ENCODE assay signal across 13 cellular contexts in genomic region chr3:69033470-69033869, GRCh38. TPM values are rescaled to one million over a fixed set of nuclear protein-coding genes. Genes with fewer than 3 reads are reported as not detected.
DNase-seq lines count a peak whose midpoint lies in the region; ATAC-seq and TF ChIP-seq lines count a peak whose summit lies in the region.
"Had no signal": no experiment of that assay in that cellular context is flagged by ENCODE, and none has a peak within 500 bp of the region (broad histone marks: within the 10 kb centered on the region; RNA-seq: fewer than 3 reads in every experiment).

No MANE protein-coding gene starts in this region.

- no peak overlapping the region for H3K14ac ChIP-seq in IMR-90 (replicated peaks; ENCODE audit: low read depth, low read length)

- TF ChIP-seq CTCF in CD14-positive monocyte (IDR thresholded peaks at IDR 0.05) (no peak), IMR-90 (conservative IDR thresholded peaks at IDR 0.05; ENCODE audit: low read depth, low read length) (no peak), fibroblast of villous mesenchyme (IDR thresholded peaks at IDR 0.05; ENCODE audit: insufficient read depth, low read depth, low read length) (no peak)

- BruUV-seq in IMR-90 (replicated peaks; lab: Mats Ljungman, UMichigan): no TSS peak

- peak overlapping the region; percentile 81 to 96 (median 93) for H3K27ac Mint-ChIP-seq in CD14-positive monocyte
- peak overlapping the region; percentile 34 for H3K27ac Mint-ChIP-seq in activated T-helper 1 cell treated with anti-CD3 and anti-CD28 coated beads, Interleukin-12 subunit alpha, Interleukin-12 subunit beta, Interleukin-2, Interleukin-4 antibody, amounts not matched to agents 30 ng/mL and 10 ng/mL and 1 ng/mL, durations not matched to agents 14 hours and 24 hours and 36 hours

- H3K23ac ChIP-seq in IMR-90 (ENCODE audit: low read depth, low read length): no peak overlapping the region

- H4K20me1 ChIP-seq in IMR-90 (ENCODE audit: insufficient read depth, low read length): no peaks in the 10 kb centered on the region; the same call in 1 of the 2 replicates

- H3K4me1 ChIP-seq in IMR-90 (ENCODE audit: control insufficient read depth, insufficient read depth, low read length): no peaks in the 10 kb centered on the region

- H3K4me3 ChIP-seq in IMR-90 (ENCODE audit: insufficient read depth, low read depth, low read length): no peak overlapping the region
- no peak overlapping the region for H3K4me3 ChIP-seq in fibroblast of villous mesenchyme (ENCODE audit: low read depth, low read length)
- H3K4me3 ChIP-seq: BLaER1 treated with 17β-estradiol and CSF1 and Interleukin-3, amounts not matched to agents 10 nM and 100 nM had no signal

- CTCF ChIA-PET in IMR-90 (lab: Yijun Ruan, JAX) (no interaction called here), HEK293T (lab: Yijun Ruan, JAX) (no interaction called here)

- H3K36me3 Mint-ChIP-seq in CD14-positive monocyte: peaks cover 62 to 78% of the 10 kb centered on the region in 2 donors
- H3K36me3 Mint-ChIP-seq in activated T-helper 1 cell treated with anti-CD3 and anti-CD28 coated beads, Interleukin-12 subunit alpha, Interleukin-12 subunit beta, Interleukin-2, Interleukin-4 antibody, amounts not matched to agents 30 ng/mL and 10 ng/mL and 1 ng/mL, durations not matched to agents 14 hours and 24 hours and 36 hours (ENCODE audit: low read depth): peaks cover 44% of the 10 kb centered on the region

- dilution Hi-C loops in IMR-90 (cut with HindIII; ENCODE audit: low sequenced_read_pairs, unreplicated experiment): no loop called here

- no peak overlapping the region for H3K4ac ChIP-seq in IMR-90 (ENCODE audit: low read depth, low read length)

- intact Hi-C loops in CD14-positive monocyte (cut with micrococcal nuclease): no loop called here
- intact Hi-C loops in IMR-90 (cut with micrococcal nuclease): loop anchor here (5.0 kb wide), 1 partner anchor 44 kb away; no protein-coding TSS in a partner anchor
- intact Hi-C loops in activated T-helper 1 cell treated with anti-CD3 and anti-CD28 coated beads, Interleukin-12 subunit alpha, Interleukin-12 subunit beta, Interleukin-2, Interleukin-4 antibody, amounts not matched to agents 30 ng/mL and 10 ng/mL and 1 ng/mL, durations not matched to agents 14 hours and 24 hours and 36 hours (cut with micrococcal nuclease): loop anchor here (1.0 to 2.0 kb wide), 2 partner anchors 19 kb away; partner anchors contain the start of gene TMF1

- no peak overlapping the region for H2BK120ac ChIP-seq in IMR-90 (ENCODE audit: low read depth, low read length)

- no peak overlapping the region for H2BK15ac ChIP-seq in IMR-90 (ENCODE audit: low read depth, low read length)

- no peaks in the 10 kb centered on the region for H3K9me3 ChIP-seq in IMR-90 (ENCODE audit: control insufficient read depth, insufficient read depth, low read length)
- H3K9me3 ChIP-seq: BLaER1 treated with 17β-estradiol and CSF1 and Interleukin-3, amounts not matched to agents 10 nM and 100 nM had no signal

- TF ChIP-seq RAD21 in IMR-90 (IDR thresholded peaks at IDR 0.05; ENCODE audit: low read length): no peak

- no peak overlapping the region for H3K56ac ChIP-seq in IMR-90 (ENCODE audit: extremely low read depth, insufficient read depth, low read length)

- POLR2A ChIA-PET in IMR-90 (lab: Charles Lee; ENCODE audit: unreplicated experiment): no interaction called here
- POLR2A ChIA-PET in HEK293T (lab: Yijun Ruan, JAX): no interaction called here

- no peak overlapping the region for H3K4me2 ChIP-seq in IMR-90 (ENCODE audit: low read depth, low read length)

- H3K36me3 ChIP-seq in IMR-90 (ENCODE audit: control insufficient read depth, insufficient read depth, low read length): peaks cover 34% of the 10 kb centered on the region

- no peak overlapping the region for H2BK20ac ChIP-seq in IMR-90 (ENCODE audit: low read depth, low read length)

- H3K79me1 ChIP-seq in IMR-90 (ENCODE audit: low read depth in 1 of 2, low read length in 2 of 2): peaks cover 6 to 10% of the 10 kb centered on the region in 2 experiments

- H2BK5ac ChIP-seq in IMR-90 (ENCODE audit: low read depth, low read length, poor library complexity, severe bottlenecking): no peak overlapping the region

- peak overlapping the region; percentile 1 to 3 for H3K4me3 Mint-ChIP-seq in CD14-positive monocyte
- H3K4me3 Mint-ChIP-seq in activated T-helper 1 cell treated with anti-CD3 and anti-CD28 coated beads, Interleukin-12 subunit alpha, Interleukin-12 subunit beta, Interleukin-2, Interleukin-4 antibody, amounts not matched to agents 30 ng/mL and 10 ng/mL and 1 ng/mL, durations not matched to agents 14 hours and 24 hours and 36 hours: no peak overlapping the region

- no peak overlapping the region for H3K9ac ChIP-seq in IMR-90 (ENCODE audit: low read depth, low read length)
- H3K9ac ChIP-seq: BLaER1 treated with 17β-estradiol and CSF1 and Interleukin-3, amounts not matched to agents 10 nM and 100 nM had no signal

- in situ Hi-C loops in IMR-90 (cut with MboI; ENCODE audit: low sequenced_read_pairs): no loop called here

- H4K8ac ChIP-seq in IMR-90 (ENCODE audit: low read depth in 2 of 2, low read length in 2 of 2): no peak overlapping the region

- H3K4me1 Mint-ChIP-seq in CD14-positive monocyte: peaks cover 8% of the 10 kb centered on the region
- peaks cover 18% of the 10 kb centered on the region for H3K4me1 Mint-ChIP-seq in activated T-helper 1 cell treated with anti-CD3 and anti-CD28 coated beads, Interleukin-12 subunit alpha, Interleukin-12 subunit beta, Interleukin-2, Interleukin-4 antibody, amounts not matched to agents 30 ng/mL and 10 ng/mL and 1 ng/mL, durations not matched to agents 14 hours and 24 hours and 36 hours (ENCODE audit: low read depth)

- DNase-seq in CD14-positive monocyte (ENCODE audit: low spot score) (no peak), IMR-90 (peak; percentile 73), fibroblast of villous mesenchyme (ENCODE audit: low read depth) (peak; percentile 84), ecto neural progenitor cell (ENCODE audit: low spot score) (no peak), NCI-H2171 (lab: John Stamatoyannopoulos, UW) (no peak), HEK293T (ENCODE audit: extremely low spot score) (no peak)
- no peak for DNase-seq in activated T-helper 1 cell treated with anti-CD3 and anti-CD28 coated beads, Interleukin-12 subunit alpha, Interleukin-12 subunit beta, Interleukin-2, Interleukin-4 antibody, amounts not matched to agents 30 ng/mL and 10 ng/mL and 1 ng/mL, durations not matched to agents 14 hours and 24 hours and 36 hours (ENCODE audit: low spot score)
- DNase-seq: foreskin melanocyte, left colon, NCI-H1048, NCI-H69 had no signal

- H3K27me3 ChIP-seq in IMR-90 (ENCODE audit: control insufficient read depth, insufficient read depth, low read length): no peaks in the 10 kb centered on the region
- H3K27me3 ChIP-seq: BLaER1 treated with 17β-estradiol and CSF1 and Interleukin-3, amounts not matched to agents 10 nM and 100 nM had no signal

- no peak overlapping the region for H3K27ac ChIP-seq in IMR-90 (ENCODE audit: insufficient read depth, low read length)

- H3K9me1 ChIP-seq in IMR-90 (ENCODE audit: insufficient read depth, low read length): no peaks in the 10 kb centered on the region

- no peak overlapping the region for H2AFZ ChIP-seq in IMR-90 (replicated peaks; ENCODE audit: low read length, poor library complexity)

- H3K18ac ChIP-seq in IMR-90 (ENCODE audit: low read depth, low read length): no peak overlapping the region

- no peak overlapping the region for H2AK9ac ChIP-seq in IMR-90 (replicated peaks; ENCODE audit: low read depth, low read length, poor library complexity)

- H2AK5ac ChIP-seq in IMR-90 (ENCODE audit: low read depth, low read length): no peak overlapping the region

- peaks cover 0 to 2% (median 0%) of the 10 kb centered on the region in 3 donors for H3K27me3 Mint-ChIP-seq in CD14-positive monocyte (ENCODE audit: low read depth in 3 of 3)
- no peaks in the 10 kb centered on the region for H3K27me3 Mint-ChIP-seq in activated T-helper 1 cell treated with anti-CD3 and anti-CD28 coated beads, Interleukin-12 subunit alpha, Interleukin-12 subunit beta, Interleukin-2, Interleukin-4 antibody, amounts not matched to agents 30 ng/mL and 10 ng/mL and 1 ng/mL, durations not matched to agents 14 hours and 24 hours and 36 hours (ENCODE audit: insufficient read depth)

- no peak overlapping the region for H4K5ac ChIP-seq in IMR-90 (ENCODE audit: low read depth, low read length)

- H4K91ac ChIP-seq in IMR-90 (ENCODE audit: insufficient read depth, low read depth, low read length): no peak overlapping the region

- no peak for TF ChIP-seq POLR2A in IMR-90 (IDR thresholded peaks at IDR 0.05; ENCODE audit: low read depth, low read length)

- WGBS in IMR-90 (ENCODE audit: extremely low coverage in 2 of 2, insufficient read length in 1 of 2), 2 experiments: no CpG with 5 or more reads among the region's 7 CpGs

- H3K9me3 Mint-ChIP-seq in CD14-positive monocyte: no peaks in the 10 kb centered on the region
- H3K9me3 Mint-ChIP-seq in activated T-helper 1 cell treated with anti-CD3 and anti-CD28 coated beads, Interleukin-12 subunit alpha, Interleukin-12 subunit beta, Interleukin-2, Interleukin-4 antibody, amounts not matched to agents 30 ng/mL and 10 ng/mL and 1 ng/mL, durations not matched to agents 14 hours and 24 hours and 36 hours: no peaks in the 10 kb centered on the region

- ATAC-seq in IMR-90 (ENCODE audit: low read depth) (no peak), GM18861 (IDR thresholded peaks at IDR 0.05; ENCODE audit: unreplicated experiment) (no peak)
- ATAC-seq: left colon had no signal

RNA-seq across cellular contexts. Expression of gene TMF1, which starts 18.7 kb away (rescaled TPM):
- polyA plus RNA-seq in CD14-positive monocyte (10 to 100 TPM; 23.1 to 25.6 TPM), IMR-90 (2012; rRNA removed) (9.5 and 12.4 TPM in 2 replicates)
- total RNA-seq in IMR-90 (2012; rRNA removed) (39.1 and 57.5 TPM in 2 replicates), fibroblast of villous mesenchyme (45.1 and 49.2 TPM in 2 replicates)
- polyA plus RNA-seq in IMR-90 (2012; cell fraction: cytosol; rRNA removed): 1.9 and 2.2 TPM in 2 replicates
- 3.2 and 16.3 TPM in 2 replicates for polyA plus RNA-seq in IMR-90 (2012; cell fraction: nucleus; rRNA removed; ENCODE audit: low replicate concordance)
- total RNA-seq in activated T-helper 1 cell treated with anti-CD3 and anti-CD28 coated beads, Interleukin-12 subunit alpha, Interleukin-12 subunit beta, Interleukin-2, Interleukin-4 antibody, amounts not matched to agents 30 ng/mL and 10 ng/mL and 1 ng/mL, durations not matched to agents 14 hours and 24 hours and 36 hours: 43.0 and 43.1 TPM in 2 replicates

RNA-seq across cellular contexts. Expression of gene EOGT, which starts 20.0 kb away (rescaled TPM):
- 1 to 10 TPM; 5.0 to 8.1 TPM for polyA plus RNA-seq in CD14-positive monocyte
- total RNA-seq in IMR-90 (2012; rRNA removed): 35.6 and 41.2 TPM in 2 replicates
- 9.7 and 12.3 TPM in 2 replicates for polyA plus RNA-seq in IMR-90 (2012; rRNA removed)
- polyA plus RNA-seq in IMR-90 (2012; cell fraction: cytosol; rRNA removed): 2.9 and 3.7 TPM in 2 replicates
- polyA plus RNA-seq in IMR-90 (2012; cell fraction: nucleus; rRNA removed; ENCODE audit: low replicate concordance): 6.5 and 30.8 TPM in 2 replicates
- 9.6 and 12.5 TPM in 2 replicates for total RNA-seq in activated T-helper 1 cell treated with anti-CD3 and anti-CD28 coated beads, Interleukin-12 subunit alpha, Interleukin-12 subunit beta, Interleukin-2, Interleukin-4 antibody, amounts not matched to agents 30 ng/mL and 10 ng/mL and 1 ng/mL, durations not matched to agents 14 hours and 24 hours and 36 hours
- 64.1 and 68.2 TPM in 2 replicates for total RNA-seq in fibroblast of villous mesenchyme

RNA-seq across cellular contexts. Expression of gene UBA3, which starts 46.7 kb away (rescaled TPM):
- polyA plus RNA-seq in CD14-positive monocyte (10 to 100 TPM; 77.1 to 88.5 TPM), IMR-90 (2012; rRNA removed) (42.6 and 51.8 TPM in 2 replicates)
- total RNA-seq in IMR-90 (2012; rRNA removed) (64.3 and 77.2 TPM in 2 replicates), fibroblast of villous mesenchyme (82.1 and 92.0 TPM in 2 replicates)
- 9.2 and 15.1 TPM in 2 replicates for polyA plus RNA-seq in IMR-90 (2012; cell fraction: cytosol; rRNA removed)
- polyA plus RNA-seq in IMR-90 (2012; cell fraction: nucleus; rRNA removed; ENCODE audit: low replicate concordance): 11.2 and 75.3 TPM in 2 replicates
- total RNA-seq in activated T-helper 1 cell treated with anti-CD3 and anti-CD28 coated beads, Interleukin-12 subunit alpha, Interleukin-12 subunit beta, Interleukin-2, Interleukin-4 antibody, amounts not matched to agents 30 ng/mL and 10 ng/mL and 1 ng/mL, durations not matched to agents 14 hours and 24 hours and 36 hours: 113 and 117 TPM in 2 replicates

RNA-seq across cellular contexts. Expression of gene ARL6IP5, which starts 51.3 kb away (rescaled TPM):
- polyA plus RNA-seq in CD14-positive monocyte (100 to 1,000 TPM; 430 to 458 TPM), IMR-90 (2012; rRNA removed) (68.7 and 76.4 TPM in 2 replicates)
- total RNA-seq in IMR-90 (2012; rRNA removed) (98.8 and 126 TPM in 2 replicates), fibroblast of villous mesenchyme (53.1 and 89.4 TPM in 2 replicates)
- polyA plus RNA-seq in IMR-90 (2012; cell fraction: cytosol; rRNA removed): 25.4 and 55.0 TPM in 2 replicates
- polyA plus RNA-seq in IMR-90 (2012; cell fraction: nucleus; rRNA removed; ENCODE audit: low replicate concordance): 14.4 and 22.8 TPM in 2 replicates
- total RNA-seq in activated T-helper 1 cell treated with anti-CD3 and anti-CD28 coated beads, Interleukin-12 subunit alpha, Interleukin-12 subunit beta, Interleukin-2, Interleukin-4 antibody, amounts not matched to agents 30 ng/mL and 10 ng/mL and 1 ng/mL, durations not matched to agents 14 hours and 24 hours and 36 hours: 147 and 156 TPM in 2 replicates

Comparison
In these comparisons a context has a peak if more than half of its experiments do, and no peak if none do; other contexts are left out.
1. DNase-seq: peak in IMR-90 (single experiment) and fibroblast of villous mesenchyme (single experiment); none in CD14-positive monocyte (single experiment), activated T-helper 1 cell treated with anti-CD3 and anti-CD28 coated beads, Interleukin-12 subunit alpha, Interleukin-12 subunit beta, Interleukin-2, Interleukin-4 antibody, amounts not matched to agents 30 ng/mL and 10 ng/mL and 1 ng/mL, durations not matched to agents 14 hours and 24 hours and 36 hours (single experiment), ecto neural progenitor cell (single experiment), NCI-H2171 (single experiment) and HEK293T (single experiment).
2. intact Hi-C loops: an anchor here in IMR-90 (5.0 kb wide) and activated T-helper 1 cell treated with anti-CD3 and anti-CD28 coated beads, Interleukin-12 subunit alpha, Interleukin-12 subunit beta, Interleukin-2, Interleukin-4 antibody, amounts not matched to agents 30 ng/mL and 10 ng/mL and 1 ng/mL, durations not matched to agents 14 hours and 24 hours and 36 hours (1.0 to 2.0 kb wide); none called in CD14-positive monocyte.